ENCODE assay signal across 1 cellular context in the genomic region with DNA sequence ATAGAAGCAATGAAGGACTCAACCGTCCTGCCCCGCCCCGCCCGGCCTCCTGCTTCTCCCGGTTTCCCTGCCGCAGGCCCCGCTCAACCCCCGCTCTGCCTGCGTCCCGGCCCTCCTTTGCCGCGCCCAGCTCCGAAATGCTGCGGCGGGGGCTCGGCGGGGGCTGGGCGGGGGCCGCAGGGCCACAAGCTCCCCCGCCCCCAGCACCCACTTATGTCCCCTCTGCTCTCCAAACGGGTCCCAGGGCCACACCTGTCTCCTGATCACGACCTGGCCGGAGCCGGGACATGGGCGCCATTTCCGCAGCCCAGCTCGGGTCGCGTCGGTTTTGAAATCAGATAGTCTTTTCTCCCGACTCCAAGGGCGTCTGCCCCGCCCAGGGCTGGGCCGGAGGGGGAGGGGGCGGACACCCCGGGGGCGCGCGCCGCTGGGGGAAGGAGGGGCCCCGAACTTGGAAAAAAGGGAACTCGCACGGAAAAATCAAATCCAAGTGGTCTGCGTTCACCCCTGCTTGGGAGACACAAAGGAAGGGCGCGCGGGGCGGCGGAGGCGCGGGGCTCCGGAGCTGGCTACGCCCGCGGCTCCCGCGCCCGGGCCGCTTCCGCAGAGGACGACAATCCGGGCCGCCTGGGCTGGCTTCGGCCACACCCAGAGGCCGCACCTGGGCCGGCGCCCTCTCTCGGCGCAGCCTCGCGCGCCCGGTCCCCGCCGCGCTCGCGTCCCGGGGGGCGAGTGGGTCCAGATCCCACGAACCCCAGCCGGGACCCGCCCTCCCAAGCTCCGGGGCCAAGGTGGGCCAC.
TF ChIP-seq lines count a peak whose summit lies in the region.

No MANE protein-coding gene starts in this region.

TF ChIP-seq in K562, 482 proteins besides CTCF, POLR2A, EP300 and RAD21 (continued from another document and continues in another):
- TF ChIP-seq, protein P1, sequence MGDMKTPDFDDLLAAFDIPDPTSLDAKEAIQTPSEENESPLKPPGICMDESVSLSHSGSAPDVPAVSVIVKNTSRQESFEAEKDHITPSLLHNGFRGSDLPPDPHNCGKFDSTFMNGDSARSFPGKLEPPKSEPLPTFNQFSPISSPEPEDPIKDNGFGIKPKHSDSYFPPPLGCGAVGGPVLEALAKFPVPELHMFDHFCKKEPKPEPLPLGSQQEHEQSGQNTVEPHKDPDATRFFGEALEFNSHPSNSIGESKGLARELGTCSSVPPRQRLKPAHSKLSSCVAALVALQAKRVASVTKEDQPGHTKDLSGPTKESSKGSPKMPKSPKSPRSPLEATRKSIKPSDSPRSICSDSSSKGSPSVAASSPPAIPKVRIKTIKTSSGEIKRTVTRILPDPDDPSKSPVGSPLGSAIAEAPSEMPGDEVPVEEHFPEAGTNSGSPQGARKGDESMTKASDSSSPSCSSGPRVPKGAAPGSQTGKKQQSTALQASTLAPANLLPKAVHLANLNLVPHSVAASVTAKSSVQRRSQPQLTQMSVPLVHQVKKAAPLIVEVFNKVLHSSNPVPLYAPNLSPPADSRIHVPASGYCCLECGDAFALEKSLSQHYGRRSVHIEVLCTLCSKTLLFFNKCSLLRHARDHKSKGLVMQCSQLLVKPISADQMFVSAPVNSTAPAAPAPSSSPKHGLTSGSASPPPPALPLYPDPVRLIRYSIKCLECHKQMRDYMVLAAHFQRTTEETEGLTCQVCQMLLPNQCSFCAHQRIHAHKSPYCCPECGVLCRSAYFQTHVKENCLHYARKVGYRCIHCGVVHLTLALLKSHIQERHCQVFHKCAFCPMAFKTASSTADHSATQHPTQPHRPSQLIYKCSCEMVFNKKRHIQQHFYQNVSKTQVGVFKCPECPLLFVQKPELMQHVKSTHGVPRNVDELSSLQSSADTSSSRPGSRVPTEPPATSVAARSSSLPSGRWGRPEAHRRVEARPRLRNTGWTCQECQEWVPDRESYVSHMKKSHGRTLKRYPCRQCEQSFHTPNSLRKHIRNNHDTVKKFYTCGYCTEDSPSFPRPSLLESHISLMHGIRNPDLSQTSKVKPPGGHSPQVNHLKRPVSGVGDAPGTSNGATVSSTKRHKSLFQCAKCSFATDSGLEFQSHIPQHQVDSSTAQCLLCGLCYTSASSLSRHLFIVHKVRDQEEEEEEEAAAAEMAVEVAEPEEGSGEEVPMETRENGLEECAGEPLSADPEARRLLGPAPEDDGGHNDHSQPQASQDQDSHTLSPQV (IDR thresholded peaks at IDR 0.05), result no peak
- TF ChIP-seq E2F8 (IDR thresholded peaks at IDR 0.05; ENCODE audit: low read depth, partially characterized antibody), result no peak
- no peak for TF ChIP-seq FOXK1 (CRISPR knock-in tag; IDR thresholded peaks at IDR 0.05; ENCODE audit: borderline replicate concordance)
- TF ChIP-seq BHLHE40 (IDR thresholded peaks at IDR 0.05; ENCODE audit: low read length), result no peak
- no peak for TF ChIP-seq EHMT2 (IDR thresholded peaks at IDR 0.05)
- TF ChIP-seq RFX7 (CRISPR knock-in tag; IDR thresholded peaks at IDR 0.05), result no peak
- TF ChIP-seq, protein P2, sequence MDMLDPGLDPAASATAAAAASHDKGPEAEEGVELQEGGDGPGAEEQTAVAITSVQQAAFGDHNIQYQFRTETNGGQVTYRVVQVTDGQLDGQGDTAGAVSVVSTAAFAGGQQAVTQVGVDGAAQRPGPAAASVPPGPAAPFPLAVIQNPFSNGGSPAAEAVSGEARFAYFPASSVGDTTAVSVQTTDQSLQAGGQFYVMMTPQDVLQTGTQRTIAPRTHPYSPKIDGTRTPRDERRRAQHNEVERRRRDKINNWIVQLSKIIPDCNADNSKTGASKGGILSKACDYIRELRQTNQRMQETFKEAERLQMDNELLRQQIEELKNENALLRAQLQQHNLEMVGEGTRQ (CRISPR knock-in tag; IDR thresholded peaks at IDR 0.05), result no peak
- TF ChIP-seq, protein P3, sequence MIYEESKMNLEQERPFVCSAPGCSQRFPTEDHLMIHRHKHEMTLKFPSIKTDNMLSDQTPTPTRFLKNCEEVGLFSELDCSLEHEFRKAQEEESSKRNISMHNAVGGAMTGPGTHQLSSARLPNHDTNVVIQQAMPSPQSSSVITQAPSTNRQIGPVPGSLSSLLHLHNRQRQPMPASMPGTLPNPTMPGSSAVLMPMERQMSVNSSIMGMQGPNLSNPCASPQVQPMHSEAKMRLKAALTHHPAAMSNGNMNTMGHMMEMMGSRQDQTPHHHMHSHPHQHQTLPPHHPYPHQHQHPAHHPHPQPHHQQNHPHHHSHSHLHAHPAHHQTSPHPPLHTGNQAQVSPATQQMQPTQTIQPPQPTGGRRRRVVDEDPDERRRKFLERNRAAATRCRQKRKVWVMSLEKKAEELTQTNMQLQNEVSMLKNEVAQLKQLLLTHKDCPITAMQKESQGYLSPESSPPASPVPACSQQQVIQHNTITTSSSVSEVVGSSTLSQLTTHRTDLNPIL (CRISPR knock-in tag; IDR thresholded peaks at IDR 0.05), result no peak
- no peak for TF ChIP-seq MAZ (CRISPR knock-in tag; conservative IDR thresholded peaks at IDR 0.05 in 1 of 2, IDR thresholded peaks at IDR 0.05 in 1 of 2)
- TF ChIP-seq, protein P4, sequence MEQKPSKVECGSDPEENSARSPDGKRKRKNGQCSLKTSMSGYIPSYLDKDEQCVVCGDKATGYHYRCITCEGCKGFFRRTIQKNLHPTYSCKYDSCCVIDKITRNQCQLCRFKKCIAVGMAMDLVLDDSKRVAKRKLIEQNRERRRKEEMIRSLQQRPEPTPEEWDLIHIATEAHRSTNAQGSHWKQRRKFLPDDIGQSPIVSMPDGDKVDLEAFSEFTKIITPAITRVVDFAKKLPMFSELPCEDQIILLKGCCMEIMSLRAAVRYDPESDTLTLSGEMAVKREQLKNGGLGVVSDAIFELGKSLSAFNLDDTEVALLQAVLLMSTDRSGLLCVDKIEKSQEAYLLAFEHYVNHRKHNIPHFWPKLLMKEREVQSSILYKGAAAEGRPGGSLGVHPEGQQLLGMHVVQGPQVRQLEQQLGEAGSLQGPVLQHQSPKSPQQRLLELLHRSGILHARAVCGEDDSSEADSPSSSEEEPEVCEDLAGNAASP (IDR thresholded peaks at IDR 0.05), result no peak
- no peak for TF ChIP-seq TRIM28 (IDR thresholded peaks at IDR 0.05)
- peak; percentile 62 for TF ChIP-seq ELF1 (tag; IDR thresholded peaks at IDR 0.05)
- no peak for TF ChIP-seq PRPF4 (IDR thresholded peaks at IDR 0.05; ENCODE audit: insufficient read depth, low read depth, low read length, poor library complexity, severe bottlenecking)
- TF ChIP-seq ZNF146 (CRISPR knock-in tag; IDR thresholded peaks at IDR 0.05; ENCODE audit: unreplicated experiment), result no peak
- no peak for TF ChIP-seq MTA3 (IDR thresholded peaks at IDR 0.05; ENCODE audit: borderline replicate concordance)
- TF ChIP-seq ATF1 (CRISPR knock-in tag; IDR thresholded peaks at IDR 0.05), result no peak
- TF ChIP-seq ATF1 (tag; IDR thresholded peaks at IDR 0.05), result no peak
- TF ChIP-seq, protein P5, sequence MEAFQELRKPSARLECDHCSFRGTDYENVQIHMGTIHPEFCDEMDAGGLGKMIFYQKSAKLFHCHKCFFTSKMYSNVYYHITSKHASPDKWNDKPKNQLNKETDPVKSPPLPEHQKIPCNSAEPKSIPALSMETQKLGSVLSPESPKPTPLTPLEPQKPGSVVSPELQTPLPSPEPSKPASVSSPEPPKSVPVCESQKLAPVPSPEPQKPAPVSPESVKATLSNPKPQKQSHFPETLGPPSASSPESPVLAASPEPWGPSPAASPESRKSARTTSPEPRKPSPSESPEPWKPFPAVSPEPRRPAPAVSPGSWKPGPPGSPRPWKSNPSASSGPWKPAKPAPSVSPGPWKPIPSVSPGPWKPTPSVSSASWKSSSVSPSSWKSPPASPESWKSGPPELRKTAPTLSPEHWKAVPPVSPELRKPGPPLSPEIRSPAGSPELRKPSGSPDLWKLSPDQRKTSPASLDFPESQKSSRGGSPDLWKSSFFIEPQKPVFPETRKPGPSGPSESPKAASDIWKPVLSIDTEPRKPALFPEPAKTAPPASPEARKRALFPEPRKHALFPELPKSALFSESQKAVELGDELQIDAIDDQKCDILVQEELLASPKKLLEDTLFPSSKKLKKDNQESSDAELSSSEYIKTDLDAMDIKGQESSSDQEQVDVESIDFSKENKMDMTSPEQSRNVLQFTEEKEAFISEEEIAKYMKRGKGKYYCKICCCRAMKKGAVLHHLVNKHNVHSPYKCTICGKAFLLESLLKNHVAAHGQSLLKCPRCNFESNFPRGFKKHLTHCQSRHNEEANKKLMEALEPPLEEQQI (IDR thresholded peaks at IDR 0.05), result no peak
- TF ChIP-seq IFI16 (CRISPR knock-in tag; IDR thresholded peaks at IDR 0.05), result no peak
- peak; percentile 90 for TF ChIP-seq POLR2G (IDR thresholded peaks at IDR 0.05; ENCODE audit: low read depth, low read length)
- TF ChIP-seq CTCFL (IDR thresholded peaks at IDR 0.05; ENCODE audit: borderline replicate concordance, insufficient read depth, low read depth, low read length, poor library complexity, severe bottlenecking), result peak; percentile 97
- no peak for TF ChIP-seq NFE2 (IDR thresholded peaks at IDR 0.05; ENCODE audit: low read depth)
- TF ChIP-seq C11orf30 (IDR thresholded peaks at IDR 0.05; ENCODE audit: low read depth), result no peak
- peak; percentile 9 for TF ChIP-seq HMGN3 (IDR thresholded peaks at IDR 0.05; ENCODE audit: borderline replicate concordance, extremely low read depth, insufficient read length, low read depth, low read length)
- TF ChIP-seq ESRRB (CRISPR knock-in tag; IDR thresholded peaks at IDR 0.05; ENCODE audit: borderline replicate concordance), result no peak
- TF ChIP-seq SAP30 (IDR thresholded peaks at IDR 0.05; ENCODE audit: borderline replicate concordance, insufficient read depth, low read depth, low read length, poor library complexity, severe bottlenecking), result peak; percentile 14
- TF ChIP-seq ZNF699 (CRISPR knock-in tag; IDR thresholded peaks at IDR 0.05; ENCODE audit: insufficient replicate concordance), result no peak
- no peak for TF ChIP-seq XRCC5 (IDR thresholded peaks at IDR 0.05; ENCODE audit: low read depth, low read length)
- TF ChIP-seq ZNF449 (CRISPR knock-in tag; IDR thresholded peaks at IDR 0.05), result no peak
- TF ChIP-seq MCM3 (IDR thresholded peaks at IDR 0.05), result no peak
- TF ChIP-seq RBFOX2 (IDR thresholded peaks at IDR 0.05; ENCODE audit: low read depth, low read length), result peak; percentile 76
- TF ChIP-seq ZHX1 (conservative IDR thresholded peaks at IDR 0.05; ENCODE audit: low read length), result no peak
- TF ChIP-seq ZNF644 (tag; IDR thresholded peaks at IDR 0.05; ENCODE audit: low read depth), result no peak
- TF ChIP-seq ZFP1 (CRISPR knock-in tag; IDR thresholded peaks at IDR 0.05), result no peak
